In genomic region chr20:2986466-2986865, GRCh38 we compare ENCODE assay signal across 12 cellular contexts. TPM values are rescaled to one million over a fixed set of nuclear protein-coding genes. Genes with fewer than 3 reads are reported as not detected.
DNase-seq lines count a peak whose midpoint lies in the region; ATAC-seq, FAIRE-seq and TF ChIP-seq lines count a peak whose summit lies in the region.
"Had no signal": no experiment of that assay in that cellular context is flagged by ENCODE, and none has a peak within 500 bp of the region (broad histone marks: within the 10 kb centered on the region; RNA-seq: fewer than 3 reads in every experiment).

No MANE protein-coding gene starts in this region.

- TF ChIP-seq RAD21 in HepG2 (CRISPR knock-in tag; IDR thresholded peaks at IDR 0.05): no peak

- intact Hi-C loops in right cardiac atrium (cut with DNase I) (no loop called here), HepG2 (cut with micrococcal nuclease; ENCODE audit: unreplicated experiment) (no loop called here)

- ATAC-seq in right cardiac atrium (peak; percentile 55 to 60), HepG2 (no peak), GM19452 (IDR thresholded peaks at IDR 0.05; ENCODE audit: unreplicated experiment) (no peak), HG03045 (IDR thresholded peaks at IDR 0.05; ENCODE audit: unreplicated experiment) (no peak)
- peak; percentile 80 for ATAC-seq in activated T-cell treated with anti-CD3 and anti-CD28 coated beads, Interleukin-2, amount 50 U/mL, for 72 hours (replicated peaks in 1 of 2)

- POLR2A ChIA-PET in HepG2 (lab: Yijun Ruan, JAX): no interaction called here

- DNase-seq in right cardiac atrium: no peak
- DNase-seq in right atrium auricular region (ENCODE audit: low spot score): no peak
- DNase-seq in activated T-cell treated with anti-CD3 and anti-CD28 coated beads, Interleukin-2, amount 50 U/mL, for 72 hours: peak; percentile 78 to 86
- no peak for DNase-seq in HepG2 (ENCODE audit: low spot score)
- DNase-seq in epidermal melanocyte (ENCODE audit: insufficient read length, low spot score): no peak
- no peak for DNase-seq in COLO668 (lab: John Stamatoyannopoulos, UW; ENCODE audit: unreplicated experiment)
- DNase-seq: COR-L47, left cardiac atrium, NCI-H1930 had no signal

- peaks cover 43% of the 10 kb centered on the region for H3K36me3 ChIP-seq in right atrium auricular region
- peaks cover 39 to 68% of the 10 kb centered on the region in 2 experiments for H3K36me3 ChIP-seq in HepG2 (replicated peaks in 1 of 2; ENCODE audit: control insufficient read depth in 1 of 2, insufficient read depth in 2 of 2, low read length in 2 of 2)

- H3K36me3 Mint-ChIP-seq in activated T-cell treated with anti-CD3 and anti-CD28 coated beads, Interleukin-2, amount 50 U/mL, for 72 hours (ENCODE audit: insufficient read depth in 2 of 2): peaks cover 18 to 49% of the 10 kb centered on the region in 2 donors

- TF ChIP-seq CTCF in right atrium auricular region (IDR thresholded peaks at IDR 0.05): no peak
- TF ChIP-seq CTCF in HepG2 (CRISPR knock-in tag; IDR thresholded peaks at IDR 0.05): no peak

- no peak for TF ChIP-seq EP300 in HepG2 (IDR thresholded peaks at IDR 0.05; ENCODE audit: low read depth in 2 of 2, low read length in 2 of 2)
- TF ChIP-seq EP300 in HepG2 (CRISPR knock-in tag; IDR thresholded peaks at IDR 0.05; ENCODE audit: borderline replicate concordance): no peak

- no peaks in the 10 kb centered on the region for H3K27me3 Mint-ChIP-seq in activated T-cell treated with anti-CD3 and anti-CD28 coated beads, Interleukin-2, amount 50 U/mL, for 72 hours (ENCODE audit: low read depth)

- no peaks in the 10 kb centered on the region for H3K9me3 ChIP-seq in right cardiac atrium (ENCODE audit: control insufficient read depth, low read length)
- H3K9me3 ChIP-seq in right atrium auricular region: no peaks in the 10 kb centered on the region
- H3K9me3 ChIP-seq in HepG2 (ENCODE audit: low read length): no peaks in the 10 kb centered on the region

- no peak for FAIRE-seq in HepG2 (lab: Jason Lieb, UNC)

- H3K9ac ChIP-seq in HepG2 (ENCODE audit: insufficient read depth, low read depth, low read length): no peak overlapping the region

- BruUV-seq in HepG2 (replicated peaks; lab: Mats Ljungman, UMichigan): no TSS peak

- H2AFZ ChIP-seq in HepG2 (ENCODE audit: low read length): no peak overlapping the region

- no peaks in the 10 kb centered on the region for H3K9me3 Mint-ChIP-seq in activated T-cell treated with anti-CD3 and anti-CD28 coated beads, Interleukin-2, amount 50 U/mL, for 72 hours

- H3K4me3 Mint-ChIP-seq in activated T-cell treated with anti-CD3 and anti-CD28 coated beads, Interleukin-2, amount 50 U/mL, for 72 hours: peak overlapping the region in 1 of 2 donors; percentile 71

- CTCF ChIA-PET in HepG2 (lab: Yijun Ruan, JAX; ENCODE audit: low intra/inter-chr PET ratio, low total read pairs): no interaction called here

- H4K20me1 ChIP-seq in HepG2 (ENCODE audit: insufficient read depth, low read length): no peaks in the 10 kb centered on the region

- no peaks in the 10 kb centered on the region for H3K4me1 Mint-ChIP-seq in activated T-cell treated with anti-CD3 and anti-CD28 coated beads, Interleukin-2, amount 50 U/mL, for 72 hours (ENCODE audit: low read depth)

- no peak overlapping the region for H3K27ac Mint-ChIP-seq in activated T-cell treated with anti-CD3 and anti-CD28 coated beads, Interleukin-2, amount 50 U/mL, for 72 hours

- no peak overlapping the region for H3K4me3 ChIP-seq in right cardiac atrium (ENCODE audit: low read length)
- H3K4me3 ChIP-seq in right atrium auricular region: no peak overlapping the region
- H3K4me3 ChIP-seq in HepG2 (replicated peaks in 1 of 3; ENCODE audit: insufficient read depth in 1 of 3, low read depth in 2 of 3, low read length in 3 of 3): no peak overlapping the region

- TF ChIP-seq POLR2A in HepG2 (IDR thresholded peaks at IDR 0.05; ENCODE audit: insufficient read depth in 1 of 2, low read depth in 2 of 2, low read length in 2 of 2): no peak

- in situ Hi-C loops in HepG2 (cut with HindIII; ENCODE audit: extremely low pct_ligation_motif_present, low pct_unique_long_range_greater_than_20kb): no loop called here

- WGBS in right cardiac atrium: 75% methylated on average over 2 of the region's 2 CpGs
- 97% methylated on average over 2 of the region's 2 CpGs for WGBS in HepG2 (ENCODE audit: low lambda C conversion rate)

- H3K4me1 ChIP-seq in right cardiac atrium (ENCODE audit: control insufficient read depth, insufficient read depth, low read length) (peaks cover 7% of the 10 kb centered on the region), right atrium auricular region (peaks cover 0 to 13% of the 10 kb centered on the region in 2 donors), HepG2 (ENCODE audit: insufficient read depth, low read length) (no peaks in the 10 kb centered on the region)

- H3K27me3 ChIP-seq in right cardiac atrium (ENCODE audit: control insufficient read depth, insufficient read depth): no peaks in the 10 kb centered on the region
- no peaks in the 10 kb centered on the region for H3K27me3 ChIP-seq in right atrium auricular region
- no peaks in the 10 kb centered on the region for H3K27me3 ChIP-seq in HepG2 (ENCODE audit: control insufficient read depth in 1 of 2, insufficient read depth in 2 of 2, low read length in 2 of 2)

- H3K4me2 ChIP-seq in HepG2 (ENCODE audit: low read depth, low read length): no peak overlapping the region

- H3K79me2 ChIP-seq in HepG2 (ENCODE audit: insufficient read depth, low read length): no peaks in the 10 kb centered on the region

- no peak overlapping the region for H3K27ac ChIP-seq in right cardiac atrium (ENCODE audit: low read length)
- H3K27ac ChIP-seq in right atrium auricular region: no peak overlapping the region
- H3K27ac ChIP-seq in HepG2 (ENCODE audit: extremely low read length, insufficient read depth, low read length): no peak overlapping the region

TF ChIP-seq in HepG2, 621 proteins besides CTCF, POLR2A, EP300 and RAD21 (continues in another document):
- TF ChIP-seq CEBPB (IDR thresholded peaks at IDR 0.05; ENCODE audit: borderline replicate concordance, low read depth, low read length): peak; percentile 34; the same call in 1 of the 2 replicates

RNA-seq across cellular contexts. Expression of gene GNRH2, which starts 57.0 kb away (rescaled TPM):
- total RNA-seq in right cardiac atrium (1 to 10 TPM in 1 of 4 donors, under 1 TPM in 1, not detected in 2; 0.79 to 1.5 TPM), right atrium auricular region (not detected), HepG2 (2016; rRNA removed; fragmentation: Illumina TruSeq; extraction: Trizol) (not detected in 2 replicates)
- polyA plus RNA-seq in right cardiac atrium (0.75 TPM), HepG2 (2011; rRNA removed) (0.22 and 0.28 TPM in 2 replicates)
- total RNA-seq in activated T-cell treated with anti-CD3 and anti-CD28 coated beads, Interleukin-2, amount 50 U/mL, for 72 hours: 10 to 100 TPM in 1 of 2 donors, 1 to 10 TPM in 1; 5.5 to 87.1 TPM
- not detected in 2 replicates for total RNA-seq in HepG2 (2016; cell fraction: cytosol; rRNA removed; fragmentation: Illumina TruSeq; extraction: Trizol; ENCODE audit: low read depth)
- total RNA-seq in HepG2 (2016; cell fraction: insoluble cytoplasmic fraction; rRNA removed; fragmentation: Illumina TruSeq; extraction: Trizol): 0.22 TPM in 1 of 2 replicates, not detected in the other
- not detected in 2 replicates for total RNA-seq in HepG2 (2016; cell fraction: membrane; rRNA removed; fragmentation: Illumina TruSeq; extraction: Trizol)
- 0.72 and 1.5 TPM in 2 replicates for total RNA-seq in HepG2 (2016; cell fraction: nucleus; rRNA removed; fragmentation: Illumina TruSeq; extraction: Trizol)
- polyA plus RNA-seq in HepG2 (2011; cell fraction: cytosol; rRNA removed): not detected in 2 replicates
- 2.9 and 3.0 TPM in 2 replicates for polyA plus RNA-seq in HepG2 (2011; cell fraction: nucleus; rRNA removed)
- polyA plus RNA-seq in HepG2 (2012): 0.37 TPM in 1 of 2 replicates, not detected in the other
- not detected in 2 replicates for polyA plus RNA-seq in HepG2 (2016; cell fraction: cytosol; fragmentation: Illumina TruSeq; extraction: Trizol; ENCODE audit: low read depth)
- not detected in 2 replicates for polyA plus RNA-seq in HepG2 (2016; cell fraction: insoluble cytoplasmic fraction; fragmentation: Illumina TruSeq; extraction: Trizol; ENCODE audit: low read depth)
- not detected in 2 replicates for polyA plus RNA-seq in HepG2 (2016; cell fraction: membrane; fragmentation: Illumina TruSeq; extraction: Trizol; ENCODE audit: low read depth)
- 0.96 and 1.2 TPM in 2 replicates for polyA plus RNA-seq in HepG2 (2016; cell fraction: nucleus; fragmentation: Illumina TruSeq; extraction: Trizol; ENCODE audit: insufficient read depth, low read depth)
- 0.21 and 1.1 TPM in 2 replicates for polyA minus RNA-seq in HepG2 (2011; rRNA and poly(A)+ RNA removed; ENCODE audit: low replicate concordance)
- polyA minus RNA-seq in HepG2 (2011; cell fraction: cytosol; rRNA and poly(A)+ RNA removed): not detected in 2 replicates
- polyA minus RNA-seq in HepG2 (2011; cell fraction: nucleus; rRNA and poly(A)+ RNA removed): 5.0 and 7.0 TPM in 2 replicates
- total RNA-seq: chondrocyte, left cardiac atrium had no signal

RNA-seq across cellular contexts. Expression of gene MRPS26, which starts 59.4 kb away (rescaled TPM):
- 10 to 100 TPM; 31.5 to 48.2 (median 43.3) TPM for total RNA-seq in right cardiac atrium
- 69.9 TPM for polyA plus RNA-seq in right cardiac atrium
- total RNA-seq in right atrium auricular region: 10 to 100 TPM; 44.7 to 45.4 TPM
- 100 to 1,000 TPM; 100 to 155 TPM for total RNA-seq in activated T-cell treated with anti-CD3 and anti-CD28 coated beads, Interleukin-2, amount 50 U/mL, for 72 hours
- 187 and 201 TPM in 2 replicates for total RNA-seq in HepG2 (2016; rRNA removed; fragmentation: Illumina TruSeq; extraction: Trizol)
- total RNA-seq in HepG2 (2016; cell fraction: cytosol; rRNA removed; fragmentation: Illumina TruSeq; extraction: Trizol; ENCODE audit: low read depth): 73.7 and 85.4 TPM in 2 replicates
- total RNA-seq in HepG2 (2016; cell fraction: insoluble cytoplasmic fraction; rRNA removed; fragmentation: Illumina TruSeq; extraction: Trizol): 186 and 201 TPM in 2 replicates
- 110 and 125 TPM in 2 replicates for total RNA-seq in HepG2 (2016; cell fraction: membrane; rRNA removed; fragmentation: Illumina TruSeq; extraction: Trizol)
- 63.7 and 71.2 TPM in 2 replicates for total RNA-seq in HepG2 (2016; cell fraction: nucleus; rRNA removed; fragmentation: Illumina TruSeq; extraction: Trizol)
- polyA plus RNA-seq in HepG2 (2011; rRNA removed): 89.8 and 96.6 TPM in 2 replicates
- polyA plus RNA-seq in HepG2 (2011; cell fraction: cytosol; rRNA removed): 91.9 and 140 TPM in 2 replicates
- polyA plus RNA-seq in HepG2 (2011; cell fraction: nucleus; rRNA removed): 52.3 and 57.4 TPM in 2 replicates
- 67.7 and 77.8 TPM in 2 replicates for polyA plus RNA-seq in HepG2 (2012)
- polyA plus RNA-seq in HepG2 (2016; cell fraction: cytosol; fragmentation: Illumina TruSeq; extraction: Trizol; ENCODE audit: low read depth): 65.7 and 79.0 TPM in 2 replicates
- polyA plus RNA-seq in HepG2 (2016; cell fraction: insoluble cytoplasmic fraction; fragmentation: Illumina TruSeq; extraction: Trizol; ENCODE audit: low read depth): 195 and 204 TPM in 2 replicates
- polyA plus RNA-seq in HepG2 (2016; cell fraction: membrane; fragmentation: Illumina TruSeq; extraction: Trizol; ENCODE audit: low read depth): 80.8 and 93.5 TPM in 2 replicates
- 120 and 125 TPM in 2 replicates for polyA plus RNA-seq in HepG2 (2016; cell fraction: nucleus; fragmentation: Illumina TruSeq; extraction: Trizol; ENCODE audit: insufficient read depth, low read depth)
- 22.4 and 55.0 TPM in 2 replicates for polyA minus RNA-seq in HepG2 (2011; rRNA and poly(A)+ RNA removed; ENCODE audit: low replicate concordance)
- polyA minus RNA-seq in HepG2 (2011; cell fraction: cytosol; rRNA and poly(A)+ RNA removed): 24.7 and 35.9 TPM in 2 replicates
- 13.3 and 16.5 TPM in 2 replicates for polyA minus RNA-seq in HepG2 (2011; cell fraction: nucleus; rRNA and poly(A)+ RNA removed)

Comparison
In these comparisons a context has a peak if more than half of its experiments do, and no peak if none do; other contexts are left out.
1. ATAC-seq: peak in right cardiac atrium (2 of 2) and activated T-cell treated with anti-CD3 and anti-CD28 coated beads, Interleukin-2, amount 50 U/mL, for 72 hours (2 of 2); none in HepG2 (single experiment), GM19452 (single experiment) and HG03045 (single experiment).
2. DNase-seq: peak in activated T-cell treated with anti-CD3 and anti-CD28 coated beads, Interleukin-2, amount 50 U/mL, for 72 hours (2 of 2); none in right cardiac atrium (0 of 3), right atrium auricular region (single experiment), HepG2 (single experiment), epidermal melanocyte (single experiment) and COLO668 (single experiment).